In genomic region chr3:60912876-60913275, GRCh38 we compare ENCODE assay signal across 28 cellular contexts.
"Had no signal": no experiment of that assay in that cellular context is flagged by ENCODE, and none has a peak within 500 bp of the region (broad histone marks: within the 10 kb centered on the region; RNA-seq: fewer than 3 reads in every experiment).

No MANE protein-coding gene starts in this region.

- H3K4me3 Mint-ChIP-seq: activated CD4-positive, alpha-beta T cell treated with anti-CD3 and anti-CD28 coated beads, Interleukin-2, amount 10 ng/mL, durations not matched to agents 7 days and 5 days; activated CD8-positive, alpha-beta memory T cell treated with anti-CD3 and anti-CD28 coated beads, Interleukin-2, amount 10 ng/mL, durations not matched to agents 7 days and 5 days; activated CD8-positive, alpha-beta T cell treated with anti-CD3 and anti-CD28 coated beads for 36 hours; activated naive CD8-positive, alpha-beta T cell; activated T-cell treated with anti-CD3 and anti-CD28 coated beads, Interleukin-2, amount 50 U/mL, for 72 hours; effector memory CD8-positive, alpha-beta T cell; mesothelial cell of epicardium; naive B cell; WTC11 had no signal

- H3K27ac ChIP-seq: cardiac muscle cell, ovary, skin epidermis, thoracic aorta, upper lobe of left lung had no signal

- H3K4me1 ChIP-seq: upper lobe of left lung had no signal

- H3K36me3 ChIP-seq: cardiac muscle cell, esophagus squamous epithelium, ovary, thoracic aorta, upper lobe of left lung had no signal

- H3K4me3 ChIP-seq: cardiac muscle cell, esophagus squamous epithelium, ovary, skin epidermis, thoracic aorta, upper lobe of left lung had no signal

- ATAC-seq: activated CD8-positive, alpha-beta memory T cell treated with anti-CD3 and anti-CD28 coated beads, Interleukin-2, amount 10 ng/mL, durations not matched to agents 7 days and 5 days; activated CD8-positive, alpha-beta T cell treated with anti-CD3 and anti-CD28 coated beads for 36 hours; activated T-cell treated with anti-CD3 and anti-CD28 coated beads, Interleukin-2, amount 50 U/mL, for 72 hours; effector memory CD8-positive, alpha-beta T cell; left cardiac atrium; sciatic nerve; stimulated activated naive CD8-positive, alpha-beta T cell treated with anti-CD3 and anti-CD28 coated beads, Interleukin-15, Interleukin-2, amounts not matched to agents 100 U/mL and 50 U/mL, for 24 hours; WTC11 had no signal

- H3K27me3 ChIP-seq: cardiac muscle cell, esophagus squamous epithelium, ovary, upper lobe of left lung had no signal

- H3K36me3 Mint-ChIP-seq: naive B cell had no signal

- DNase-seq: activated CD4-positive, alpha-beta T cell treated with anti-CD3 and anti-CD28 coated beads for 1 hour; activated CD4-positive, alpha-beta T cell treated with anti-CD3 and anti-CD28 coated beads, Interleukin-2, amount 10 ng/mL, durations not matched to agents 7 days and 5 days; activated CD8-positive, alpha-beta memory T cell treated with anti-CD3 and anti-CD28 coated beads, Interleukin-2, amount 10 ng/mL, durations not matched to agents 7 days and 5 days; activated CD8-positive, alpha-beta T cell treated with anti-CD3 and anti-CD28 coated beads for 36 hours; activated naive CD4-positive, alpha-beta T cell treated with Interleukin-2 at 50 U/mL for 16 hours; activated T-cell treated with anti-CD3 and anti-CD28 coated beads, Interleukin-2, amount 50 U/mL, for 72 hours; anterior cingulate cortex; cerebellar nuclear complex; cortex of kidney; effector memory CD8-positive, alpha-beta T cell; esophagus squamous epithelium; left cardiac atrium; naive B cell; ovary; retina; stimulated activated CD4-positive, alpha-beta T cell treated with anti-CD3 and anti-CD28 coated beads, Interleukin-12 subunit alpha, Interleukin-12 subunit beta, amount 100 ng/mL, for 4 hours; stimulated activated CD4-positive, alpha-beta T cell treated with anti-CD3 and anti-CD28 coated beads, Interleukin-4, amount 100 ng/mL, for 1 hour; stimulated activated naive CD8-positive, alpha-beta T cell treated with anti-CD3 and anti-CD28 coated beads, Interleukin-15, Interleukin-2, amounts not matched to agents 100 U/mL and 50 U/mL, for 24 hours; T-helper 2 cell; upper lobe of left lung had no signal

- H3K9me3 ChIP-seq: esophagus squamous epithelium, ovary, thoracic aorta, upper lobe of left lung had no signal

- H3K27me3 Mint-ChIP-seq: activated CD4-positive, alpha-beta T cell treated with anti-CD3 and anti-CD28 coated beads, Interleukin-2, amount 10 ng/mL, durations not matched to agents 7 days and 5 days; activated CD8-positive, alpha-beta memory T cell treated with anti-CD3 and anti-CD28 coated beads, Interleukin-2, amount 10 ng/mL, durations not matched to agents 7 days and 5 days; activated CD8-positive, alpha-beta T cell treated with anti-CD3 and anti-CD28 coated beads for 36 hours; activated naive CD8-positive, alpha-beta T cell; effector memory CD8-positive, alpha-beta T cell; naive B cell; progenitor cell of endocrine pancreas had no signal

- H3K27ac Mint-ChIP-seq: activated CD4-positive, alpha-beta T cell treated with anti-CD3 and anti-CD28 coated beads, Interleukin-2, amount 10 ng/mL, durations not matched to agents 7 days and 5 days; activated CD8-positive, alpha-beta memory T cell treated with anti-CD3 and anti-CD28 coated beads, Interleukin-2, amount 10 ng/mL, durations not matched to agents 7 days and 5 days; activated CD8-positive, alpha-beta T cell treated with anti-CD3 and anti-CD28 coated beads for 36 hours; activated naive CD8-positive, alpha-beta T cell; activated T-cell treated with anti-CD3 and anti-CD28 coated beads, Interleukin-2, amount 50 U/mL, for 72 hours; effector memory CD8-positive, alpha-beta T cell; mesothelial cell of epicardium; naive B cell; progenitor cell of endocrine pancreas; WTC11 had no signal

- H3K4me1 Mint-ChIP-seq: activated CD4-positive, alpha-beta T cell treated with anti-CD3 and anti-CD28 coated beads, Interleukin-2, amount 10 ng/mL, durations not matched to agents 7 days and 5 days; activated CD8-positive, alpha-beta memory T cell treated with anti-CD3 and anti-CD28 coated beads, Interleukin-2, amount 10 ng/mL, durations not matched to agents 7 days and 5 days; naive B cell; WTC11 had no signal
